In the genomic region with DNA sequence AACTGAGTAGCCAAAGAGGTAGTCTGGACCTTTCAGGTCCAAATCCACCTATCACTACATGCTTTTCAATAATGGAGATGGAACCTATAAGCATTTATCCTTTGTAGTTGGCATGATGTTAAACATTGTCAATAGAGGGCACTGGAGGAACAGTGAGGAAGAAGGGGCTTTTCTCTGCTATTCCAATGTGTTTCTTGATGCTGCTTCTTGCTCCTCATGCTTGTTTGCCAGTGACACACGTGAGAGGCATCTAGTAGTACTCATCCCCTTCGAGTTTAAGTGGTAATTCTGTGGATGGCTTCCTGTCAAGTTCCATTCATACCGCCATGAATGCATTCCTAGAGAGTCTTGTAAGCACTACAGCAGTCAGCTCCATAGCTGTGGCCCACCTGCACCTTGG, we compare ENCODE assay signal across 10 cellular contexts.
DNase-seq lines count a peak whose midpoint lies in the region; FAIRE-seq and TF ChIP-seq lines count a peak whose summit lies in the region.
"Had no signal": no experiment of that assay in that cellular context is flagged by ENCODE, and none has a peak within 500 bp of the region (broad histone marks: within the 10 kb centered on the region; RNA-seq: fewer than 3 reads in every experiment).

No MANE protein-coding gene starts in this region.

- peaks cover 5% of the 10 kb centered on the region for H3K9me3 Mint-ChIP-seq in astrocyte (ENCODE audit: unreplicated experiment)
- H3K9me3 Mint-ChIP-seq in chondrocyte (ENCODE audit: low read depth): no peaks in the 10 kb centered on the region
- H3K9me3 Mint-ChIP-seq in osteocyte (ENCODE audit: unreplicated experiment): peaks cover 7% of the 10 kb centered on the region

- H3K4me3 Mint-ChIP-seq in astrocyte (ENCODE audit: unreplicated experiment) (no peak overlapping the region), chondrocyte (ENCODE audit: unreplicated experiment) (no peak overlapping the region), osteocyte (ENCODE audit: unreplicated experiment) (no peak overlapping the region)
- H3K4me3 Mint-ChIP-seq: activated naive CD8-positive, alpha-beta T cell had no signal

- H3K9me3 ChIP-seq in MG63 (no peaks in the 10 kb centered on the region), astrocyte (ENCODE audit: insufficient read depth, low read depth, low read length) (no peaks in the 10 kb centered on the region)
- H3K9me3 ChIP-seq: SJSA1, upper lobe of left lung had no signal

- H3K36me3 Mint-ChIP-seq in astrocyte (ENCODE audit: low read depth, unreplicated experiment): no peaks in the 10 kb centered on the region
- no peaks in the 10 kb centered on the region for H3K36me3 Mint-ChIP-seq in chondrocyte (ENCODE audit: low read depth)
- H3K36me3 Mint-ChIP-seq in osteocyte (ENCODE audit: unreplicated experiment): no peaks in the 10 kb centered on the region
- H3K36me3 Mint-ChIP-seq: activated naive CD8-positive, alpha-beta T cell had no signal

- peaks cover 8% of the 10 kb centered on the region for H3K4me1 Mint-ChIP-seq in astrocyte (ENCODE audit: low read depth, unreplicated experiment)
- H3K4me1 Mint-ChIP-seq in chondrocyte (ENCODE audit: low read depth): no peaks in the 10 kb centered on the region
- H3K4me1 Mint-ChIP-seq in osteocyte (ENCODE audit: unreplicated experiment): no peaks in the 10 kb centered on the region

- H3K36me3 ChIP-seq in MG63 (no peaks in the 10 kb centered on the region), astrocyte (ENCODE audit: insufficient read depth, low read length) (no peaks in the 10 kb centered on the region)
- H3K36me3 ChIP-seq: SJSA1, upper lobe of left lung had no signal

- peak; percentile 45 for TF ChIP-seq CTCF in GM13977 (IDR thresholded peaks at IDR 0.05; ENCODE audit: extremely low read depth, insufficient read depth, missing control alignments)
- no peak for TF ChIP-seq CTCF in astrocyte (IDR thresholded peaks at IDR 0.05; ENCODE audit: insufficient read depth, low read depth, low read length)
- TF ChIP-seq CTCF in chondrocyte (IDR thresholded peaks at IDR 0.05): no peak
- no peak for TF ChIP-seq CTCF in osteocyte (IDR thresholded peaks at IDR 0.05)

- H3K27ac Mint-ChIP-seq in astrocyte (ENCODE audit: unreplicated experiment): peak overlapping the region; percentile 48
- H3K27ac Mint-ChIP-seq in chondrocyte (ENCODE audit: unreplicated experiment): no peak overlapping the region
- no peak overlapping the region for H3K27ac Mint-ChIP-seq in osteocyte (ENCODE audit: unreplicated experiment)
- H3K27ac Mint-ChIP-seq: activated naive CD8-positive, alpha-beta T cell had no signal

- no peak for FAIRE-seq in astrocyte (lab: Jason Lieb, UNC)

- no peaks in the 10 kb centered on the region for H3K79me2 ChIP-seq in astrocyte (ENCODE audit: insufficient read depth, low read length)

- H3K27me3 ChIP-seq in MG63 (no peaks in the 10 kb centered on the region), astrocyte (ENCODE audit: insufficient read depth, low read length) (no peaks in the 10 kb centered on the region)
- H3K27me3 ChIP-seq: SJSA1, upper lobe of left lung had no signal

- H3K9ac ChIP-seq in astrocyte (ENCODE audit: low read length): no peak overlapping the region

- H3K4me3 ChIP-seq in MG63 (no peak overlapping the region), astrocyte (ENCODE audit: insufficient read depth, low read depth, low read length) (no peak overlapping the region)
- H3K4me3 ChIP-seq: SJSA1, upper lobe of left lung had no signal

- no peaks in the 10 kb centered on the region for H4K20me1 ChIP-seq in astrocyte (ENCODE audit: insufficient read depth, low read length)

- H3K4me2 ChIP-seq in astrocyte (ENCODE audit: low read length): no peak overlapping the region

- no peak overlapping the region for H3K27ac ChIP-seq in astrocyte (ENCODE audit: low read depth, low read length)
- H3K27ac ChIP-seq: SJSA1, upper lobe of left lung had no signal

- DNase-seq in GM13977 (ENCODE audit: low spot score) (no peak), MG63 (peak; percentile 31), astrocyte (ENCODE audit: low read depth) (peak; percentile 60), myocyte (ENCODE audit: low read depth) (peak; percentile 14), chondrocyte (ENCODE audit: low spot score) (no peak), osteocyte (ENCODE audit: extremely low spot score, unreplicated experiment) (no peak)
- DNase-seq in stimulated activated naive CD4-positive, alpha-beta T cell treated with Interleukin-2 at 50 U/mL for 16 hours (lab: John Stamatoyannopoulos, UW): no peak
- DNase-seq: upper lobe of left lung had no signal

- no peaks in the 10 kb centered on the region for H3K4me1 ChIP-seq in astrocyte (ENCODE audit: insufficient read depth, low read length)
- H3K4me1 ChIP-seq: SJSA1, upper lobe of left lung had no signal

- in situ Hi-C loops in GM13977 (cut with MboI; ENCODE audit: low pct_unique_long_range_greater_than_20kb, low sequenced_read_pairs, unreplicated experiment): no loop called here

- H3K27me3 Mint-ChIP-seq in astrocyte (ENCODE audit: low read depth, unreplicated experiment): no peaks in the 10 kb centered on the region
- no peaks in the 10 kb centered on the region for H3K27me3 Mint-ChIP-seq in chondrocyte (ENCODE audit: low read depth)
- no peaks in the 10 kb centered on the region for H3K27me3 Mint-ChIP-seq in osteocyte (ENCODE audit: unreplicated experiment)

- H2AFZ ChIP-seq in astrocyte (ENCODE audit: low read depth, low read length): no peak overlapping the region

Comparison
In these comparisons a context has a peak if more than half of its experiments do, and no peak if none do; other contexts are left out.
1. DNase-seq: peak in MG63 (single experiment), astrocyte (single experiment) and myocyte (single experiment); none in GM13977 (single experiment), stimulated activated naive CD4-positive, alpha-beta T cell treated with Interleukin-2 at 50 U/mL for 16 hours (single experiment), chondrocyte (single experiment) and osteocyte (single experiment).